ENCODE assay signal across 18 cellular contexts in genomic region chr10:58870070-58870469, GRCh38.
DNase-seq lines count a peak whose midpoint lies in the region; ATAC-seq, FAIRE-seq and TF ChIP-seq lines count a peak whose summit lies in the region.
"Had no signal": no experiment of that assay in that cellular context is flagged by ENCODE, and none has a peak within 500 bp of the region (broad histone marks: within the 10 kb centered on the region; RNA-seq: fewer than 3 reads in every experiment).

No MANE protein-coding gene starts in this region.

- no peaks in the 10 kb centered on the region for H3K9me2 ChIP-seq in GM23338 (ENCODE audit: insufficient read depth)

- intact Hi-C loops in GM12878 (cut with micrococcal nuclease; ENCODE audit: unreplicated experiment) (no loop called here), right lobe of liver (cut with DNase I) (no loop called here), thyroid gland (cut with DNase I) (no loop called here), adrenal gland (cut with DNase I) (no loop called here)

- TF ChIP-seq RAD21 in GM12878 (IDR thresholded peaks at IDR 0.05; ENCODE audit: insufficient read depth, low read depth, low read length) = no peak

- peaks cover 2% of the 10 kb centered on the region for H3K27me3 Mint-ChIP-seq in GM23338 (ENCODE audit: insufficient read depth, low read depth, poor library complexity)
- no peaks in the 10 kb centered on the region for H3K27me3 Mint-ChIP-seq in activated naive CD8-positive, alpha-beta T cell treated with anti-CD3 and anti-CD28 coated beads for 36 hours
- H3K27me3 Mint-ChIP-seq: CD4-positive, alpha-beta memory T cell had no signal

- no peaks in the 10 kb centered on the region; the same call in 2 of the 3 replicates for H3K36me3 Mint-ChIP-seq in GM23338 (ENCODE audit: low read depth)
- H3K36me3 Mint-ChIP-seq in activated naive CD8-positive, alpha-beta T cell treated with anti-CD3 and anti-CD28 coated beads for 36 hours = no peaks in the 10 kb centered on the region
- H3K36me3 Mint-ChIP-seq: CD4-positive, alpha-beta memory T cell had no signal

- H3K4me1 ChIP-seq in GM23338 (ENCODE audit: insufficient read depth) (no peaks in the 10 kb centered on the region), GM12878 (ENCODE audit: control insufficient read depth, insufficient read depth, low read length) (no peaks in the 10 kb centered on the region), right lobe of liver (peaks cover 0 to 25% (median 2%) of the 10 kb centered on the region in 4 donors), thyroid gland (no peaks in the 10 kb centered on the region), adrenal gland (replicated peaks in 1 of 2) (no peaks in the 10 kb centered on the region)
- H3K4me1 ChIP-seq: A549 had no signal

- no peaks in the 10 kb centered on the region for H3K9me3 ChIP-seq in GM12878 (replicated peaks; ENCODE audit: control insufficient read depth, insufficient read depth, low read length)
- no peaks in the 10 kb centered on the region for H3K9me3 ChIP-seq in right lobe of liver
- no peaks in the 10 kb centered on the region for H3K9me3 ChIP-seq in thyroid gland
- no peaks in the 10 kb centered on the region for H3K9me3 ChIP-seq in adrenal gland (replicated peaks in 1 of 3)
- H3K9me3 ChIP-seq: A549 had no signal

- H3K27me3 ChIP-seq in GM23338 (ENCODE audit: insufficient read depth) (no peaks in the 10 kb centered on the region), GM12878 (replicated peaks in 1 of 2; ENCODE audit: control insufficient read depth in 2 of 2, insufficient read depth in 2 of 2, low read length in 1 of 2) (no peaks in the 10 kb centered on the region), right lobe of liver (no peaks in the 10 kb centered on the region), thyroid gland (no peaks in the 10 kb centered on the region), adrenal gland (no peaks in the 10 kb centered on the region)

- H3K27ac Mint-ChIP-seq in GM23338 = no peak overlapping the region
- no peak overlapping the region for H3K27ac Mint-ChIP-seq in activated naive CD8-positive, alpha-beta T cell treated with anti-CD3 and anti-CD28 coated beads for 36 hours
- H3K27ac Mint-ChIP-seq: CD4-positive, alpha-beta memory T cell had no signal

- DNase-seq in GM23338 (ENCODE audit: low spot score) (no peak), GM12878 (ENCODE audit: low read depth, low spot score) (no peak), left lobe of liver (ENCODE audit: low spot score) (no peak), right lobe of liver (no peak), thyroid gland (no peak), adrenal gland (no peak)
- no peak for DNase-seq in activated naive CD8-positive, alpha-beta T cell treated with anti-CD3 and anti-CD28 coated beads for 36 hours
- DNase-seq: 8988T; C1 segment of cervical spinal cord; Calu3; CD4-positive, alpha-beta memory T cell; COR-L47; DMS153; DND-41; GOT3; H7; HCEC 1CT had no signal

- CTCF ChIA-PET in GM12878 (lab: Yijun Ruan, JAX) = no interaction called here

- H3K9ac ChIP-seq in GM12878 (ENCODE audit: control insufficient read depth, insufficient read depth, low read length) = no peak overlapping the region

- TF ChIP-seq POLR2A in GM12878 (IDR thresholded peaks at IDR 0.05; ENCODE audit: low read depth, low read length) (no peak), right lobe of liver (IDR thresholded peaks at IDR 0.05) (no peak), thyroid gland (IDR thresholded peaks at IDR 0.05) (no peak), adrenal gland (IDR thresholded peaks at IDR 0.05) (no peak)

- H3K79me2 ChIP-seq in GM23338 (replicated peaks; ENCODE audit: insufficient read depth) = no peaks in the 10 kb centered on the region
- no peaks in the 10 kb centered on the region for H3K79me2 ChIP-seq in GM12878 (ENCODE audit: control insufficient read depth, insufficient read depth, low read length)

- in situ Hi-C loops in GM12878 (cut with MboI) = no loop called here

- no peak for ATAC-seq in GM23338
- no peak for ATAC-seq in GM12878
- ATAC-seq in left lobe of liver = peak; percentile 93
- ATAC-seq in right lobe of liver = peak; percentile 76 to 95 (median 90)
- ATAC-seq: A549 had no signal

- RAD21 ChIA-PET in GM12878 (lab: Charles Lee; ENCODE audit: unreplicated experiment) = no interaction called here

- H3F3A ChIP-seq in GM23338 (replicated peaks; ENCODE audit: low read depth) = no peaks in the 10 kb centered on the region

- SMC1A ChIA-PET in GM12878 (lab: Charles Lee; ENCODE audit: uncharacterized antibody, unreplicated experiment) = no interaction called here

- no peaks in the 10 kb centered on the region; the same call in 2 of the 3 replicates for H3K4me1 Mint-ChIP-seq in GM23338
- no peaks in the 10 kb centered on the region for H3K4me1 Mint-ChIP-seq in activated naive CD8-positive, alpha-beta T cell treated with anti-CD3 and anti-CD28 coated beads for 36 hours
- H3K4me1 Mint-ChIP-seq: CD4-positive, alpha-beta memory T cell had no signal

- POLR2A ChIA-PET in GM12878 (lab: Charles Lee) = no interaction called here

- no peaks in the 10 kb centered on the region for H4K20me1 ChIP-seq in GM23338 (replicated peaks; ENCODE audit: insufficient read depth)
- H4K20me1 ChIP-seq in GM12878 (ENCODE audit: control insufficient read depth, insufficient read depth) = no peaks in the 10 kb centered on the region

- peaks cover 12% of the 10 kb centered on the region for H3K9me3 Mint-ChIP-seq in GM23338
- H3K9me3 Mint-ChIP-seq in activated naive CD8-positive, alpha-beta T cell treated with anti-CD3 and anti-CD28 coated beads for 36 hours = no peaks in the 10 kb centered on the region

- no peak overlapping the region for H3K27ac ChIP-seq in GM23338 (ENCODE audit: low read depth)
- no peak overlapping the region for H3K27ac ChIP-seq in GM12878 (ENCODE audit: control insufficient read depth, insufficient read depth)
- H3K27ac ChIP-seq in right lobe of liver = peak overlapping the region in 1 of 3 donors; percentile 16
- no peak overlapping the region for H3K27ac ChIP-seq in thyroid gland
- no peak overlapping the region for H3K27ac ChIP-seq in adrenal gland
- H3K27ac ChIP-seq: A549 had no signal

- H2AFZ ChIP-seq in GM23338 (peak overlapping the region; percentile 38; the same call in 1 of the 2 replicates), GM12878 (ENCODE audit: control insufficient read depth, low read depth, low read length) (no peak overlapping the region)

- no TSS peak for BruUV-seq in GM12878 (replicated peaks; lab: Mats Ljungman, UMichigan)

- H3K4me2 ChIP-seq in GM23338 (no peak overlapping the region), GM12878 (ENCODE audit: control insufficient read depth, insufficient read depth) (no peak overlapping the region)
- H3K4me2 ChIP-seq: A549 had no signal

- H3K4me3 Mint-ChIP-seq in GM23338 = no peak overlapping the region
- H3K4me3 Mint-ChIP-seq in activated naive CD8-positive, alpha-beta T cell treated with anti-CD3 and anti-CD28 coated beads for 36 hours = no peak overlapping the region
- H3K4me3 Mint-ChIP-seq: CD4-positive, alpha-beta memory T cell had no signal

- TF ChIP-seq EP300 in GM12878 (IDR thresholded peaks at IDR 0.05; ENCODE audit: borderline replicate concordance in 1 of 2, control insufficient read depth in 1 of 2, low read depth in 2 of 2, low read length in 2 of 2) = no peak

- H3K36me3 ChIP-seq in GM23338 (ENCODE audit: insufficient read depth) (no peaks in the 10 kb centered on the region), GM12878 (ENCODE audit: control insufficient read depth in 2 of 2, insufficient read depth in 2 of 2, low read length in 1 of 2) (no peaks in the 10 kb centered on the region), right lobe of liver (no peaks in the 10 kb centered on the region), thyroid gland (no peaks in the 10 kb centered on the region), adrenal gland (replicated peaks in 1 of 2) (no peaks in the 10 kb centered on the region)

- TF ChIP-seq CTCF in GM23338 (conservative IDR thresholded peaks at IDR 0.05; ENCODE audit: low read depth in 2 of 2) (no peak), GM12878 (IDR thresholded peaks at IDR 0.05 in 2 of 3, conservative IDR thresholded peaks at IDR 0.05 in 1 of 3; ENCODE audit: control insufficient read depth in 2 of 3, extremely low read depth in 1 of 3, insufficient read depth in 1 of 3, low read depth in 3 of 3, low read length in 3 of 3) (no peak), right lobe of liver (IDR thresholded peaks at IDR 0.05) (no peak), thyroid gland (IDR thresholded peaks at IDR 0.05) (no peak), adrenal gland (IDR thresholded peaks at IDR 0.05) (no peak)

- FAIRE-seq in GM12878 (lab: Jason Lieb, UNC) = peak; percentile 41
- FAIRE-seq: A549 had no signal

- WGBS in GM12878 (ENCODE audit: insufficient coverage, insufficient replicate concordance, low lambda C conversion rate, missing lambda C conversion rate) = 61% methylated on average over 4 of the region's 4 CpGs
- 43% methylated on average over 4 of the region's 4 CpGs for WGBS in right lobe of liver (ENCODE audit: insufficient coverage, low coverage, low lambda C conversion rate, missing lambda C conversion rate)
- WGBS in thyroid gland, 2 donors = 97 to 99% methylated on average over 4 of the region's 4 CpGs
- WGBS in adrenal gland, 4 donors = 91 to 94% (median 93%) methylated on average over 4 of the region's 4 CpGs

- H3K4me3 ChIP-seq in GM23338 (no peak overlapping the region), GM12878 (no peak overlapping the region), right lobe of liver (no peak overlapping the region), thyroid gland (replicated peaks in 1 of 3) (no peak overlapping the region), adrenal gland (no peak overlapping the region)
- H3K4me3 ChIP-seq: A549 had no signal

TF ChIP-seq in GM23338, 12 proteins besides CTCF, POLR2A, EP300 and RAD21 (continues in another document):
- TF ChIP-seq ZNF331 (CRISPR knock-in tag; IDR thresholded peaks at IDR 0.05; ENCODE audit: low read depth) = no peak
- no peak for TF ChIP-seq EZH2 (IDR thresholded peaks at IDR 0.05; ENCODE audit: low read depth, unreplicated experiment)
- TF ChIP-seq CREB1 (CRISPR knock-in tag; IDR thresholded peaks at IDR 0.05; ENCODE audit: low read depth) = no peak
- no peak for TF ChIP-seq ZNF114 (CRISPR knock-in tag; IDR thresholded peaks at IDR 0.05)

TF ChIP-seq in GM12878, 131 proteins besides CTCF, POLR2A, EP300 and RAD21:
- TF ChIP-seq ELK1 (IDR thresholded peaks at IDR 0.05; ENCODE audit: low read depth, low read length) = no peak

Comparison
In these comparisons a context has a peak if more than half of its experiments do, and no peak if none do; other contexts are left out.
1. ATAC-seq: peak in left lobe of liver (single experiment) and right lobe of liver (4 of 4); none in GM23338 (single experiment) and GM12878 (single experiment).